ENCODE assay signal across 1 cellular context in the genomic region with DNA sequence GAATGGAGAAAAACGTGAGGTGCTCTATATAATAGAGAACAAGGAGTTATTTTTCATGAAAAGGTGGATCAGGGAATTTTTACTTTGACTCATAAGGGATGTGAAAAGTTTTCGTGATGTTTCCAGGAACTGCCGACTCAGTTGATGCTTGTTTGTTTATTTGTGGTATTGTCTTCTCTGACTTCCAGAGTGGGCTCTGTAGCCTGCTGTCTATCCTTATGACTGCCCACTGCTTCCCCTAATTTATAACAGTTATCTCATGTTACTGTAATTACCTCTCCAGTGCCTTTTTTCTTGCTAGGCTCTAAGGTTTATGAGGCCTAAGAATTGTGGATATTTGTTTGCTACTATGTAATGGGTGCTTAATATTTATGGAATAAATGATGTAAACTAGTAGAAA.
TF ChIP-seq lines count a peak whose summit lies in the region.

No MANE protein-coding gene starts in this region.

TF ChIP-seq in GM12878, 131 proteins besides CTCF, POLR2A, EP300 and RAD21:
- TF ChIP-seq ZNF207 (IDR thresholded peaks at IDR 0.05; ENCODE audit: borderline replicate concordance) (no peak), CEBPB (IDR thresholded peaks at IDR 0.05; ENCODE audit: borderline replicate concordance in 1 of 2, low read depth in 2 of 2, low read length in 2 of 2) (no peak), ASH2L (IDR thresholded peaks at IDR 0.05; ENCODE audit: borderline replicate concordance, low read depth) (no peak), EZH2 (IDR thresholded peaks at IDR 0.05; ENCODE audit: borderline replicate concordance, control insufficient read depth, low read depth, low read length) (no peak), SREBF1 (IDR thresholded peaks at IDR 0.05; ENCODE audit: low read length) (no peak), CBFB (IDR thresholded peaks at IDR 0.05; ENCODE audit: low read depth) (no peak), CREM (IDR thresholded peaks at IDR 0.05; ENCODE audit: low read depth) (no peak), SPI1 (IDR thresholded peaks at IDR 0.05; ENCODE audit: borderline replicate concordance, insufficient read depth, low read depth, low read length) (no peak), RELA (IDR thresholded peaks at IDR 0.05; ENCODE audit: borderline replicate concordance, partially characterized antibody) (no peak), NRF1 (conservative IDR thresholded peaks at IDR 0.05; ENCODE audit: low read depth, low read length) (no peak), ATF7 (IDR thresholded peaks at IDR 0.05; ENCODE audit: low read depth) (no peak)
- TF ChIP-seq, protein P1, sequence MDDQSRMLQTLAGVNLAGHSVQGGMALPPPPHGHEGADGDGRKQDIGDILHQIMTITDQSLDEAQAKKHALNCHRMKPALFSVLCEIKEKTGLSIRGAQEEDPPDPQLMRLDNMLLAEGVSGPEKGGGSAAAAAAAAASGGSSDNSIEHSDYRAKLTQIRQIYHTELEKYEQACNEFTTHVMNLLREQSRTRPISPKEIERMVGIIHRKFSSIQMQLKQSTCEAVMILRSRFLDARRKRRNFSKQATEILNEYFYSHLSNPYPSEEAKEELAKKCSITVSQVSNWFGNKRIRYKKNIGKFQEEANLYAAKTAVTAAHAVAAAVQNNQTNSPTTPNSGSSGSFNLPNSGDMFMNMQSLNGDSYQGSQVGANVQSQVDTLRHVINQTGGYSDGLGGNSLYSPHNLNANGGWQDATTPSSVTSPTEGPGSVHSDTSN (IDR thresholded peaks at IDR 0.05; ENCODE audit: insufficient replicate concordance, low read depth, low read length) = no peak
- TF ChIP-seq, protein P2, sequence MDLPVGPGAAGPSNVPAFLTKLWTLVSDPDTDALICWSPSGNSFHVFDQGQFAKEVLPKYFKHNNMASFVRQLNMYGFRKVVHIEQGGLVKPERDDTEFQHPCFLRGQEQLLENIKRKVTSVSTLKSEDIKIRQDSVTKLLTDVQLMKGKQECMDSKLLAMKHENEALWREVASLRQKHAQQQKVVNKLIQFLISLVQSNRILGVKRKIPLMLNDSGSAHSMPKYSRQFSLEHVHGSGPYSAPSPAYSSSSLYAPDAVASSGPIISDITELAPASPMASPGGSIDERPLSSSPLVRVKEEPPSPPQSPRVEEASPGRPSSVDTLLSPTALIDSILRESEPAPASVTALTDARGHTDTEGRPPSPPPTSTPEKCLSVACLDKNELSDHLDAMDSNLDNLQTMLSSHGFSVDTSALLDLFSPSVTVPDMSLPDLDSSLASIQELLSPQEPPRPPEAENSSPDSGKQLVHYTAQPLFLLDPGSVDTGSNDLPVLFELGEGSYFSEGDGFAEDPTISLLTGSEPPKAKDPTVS (IDR thresholded peaks at IDR 0.05; ENCODE audit: low read depth, low read length) = no peak
- TF ChIP-seq, protein P3, sequence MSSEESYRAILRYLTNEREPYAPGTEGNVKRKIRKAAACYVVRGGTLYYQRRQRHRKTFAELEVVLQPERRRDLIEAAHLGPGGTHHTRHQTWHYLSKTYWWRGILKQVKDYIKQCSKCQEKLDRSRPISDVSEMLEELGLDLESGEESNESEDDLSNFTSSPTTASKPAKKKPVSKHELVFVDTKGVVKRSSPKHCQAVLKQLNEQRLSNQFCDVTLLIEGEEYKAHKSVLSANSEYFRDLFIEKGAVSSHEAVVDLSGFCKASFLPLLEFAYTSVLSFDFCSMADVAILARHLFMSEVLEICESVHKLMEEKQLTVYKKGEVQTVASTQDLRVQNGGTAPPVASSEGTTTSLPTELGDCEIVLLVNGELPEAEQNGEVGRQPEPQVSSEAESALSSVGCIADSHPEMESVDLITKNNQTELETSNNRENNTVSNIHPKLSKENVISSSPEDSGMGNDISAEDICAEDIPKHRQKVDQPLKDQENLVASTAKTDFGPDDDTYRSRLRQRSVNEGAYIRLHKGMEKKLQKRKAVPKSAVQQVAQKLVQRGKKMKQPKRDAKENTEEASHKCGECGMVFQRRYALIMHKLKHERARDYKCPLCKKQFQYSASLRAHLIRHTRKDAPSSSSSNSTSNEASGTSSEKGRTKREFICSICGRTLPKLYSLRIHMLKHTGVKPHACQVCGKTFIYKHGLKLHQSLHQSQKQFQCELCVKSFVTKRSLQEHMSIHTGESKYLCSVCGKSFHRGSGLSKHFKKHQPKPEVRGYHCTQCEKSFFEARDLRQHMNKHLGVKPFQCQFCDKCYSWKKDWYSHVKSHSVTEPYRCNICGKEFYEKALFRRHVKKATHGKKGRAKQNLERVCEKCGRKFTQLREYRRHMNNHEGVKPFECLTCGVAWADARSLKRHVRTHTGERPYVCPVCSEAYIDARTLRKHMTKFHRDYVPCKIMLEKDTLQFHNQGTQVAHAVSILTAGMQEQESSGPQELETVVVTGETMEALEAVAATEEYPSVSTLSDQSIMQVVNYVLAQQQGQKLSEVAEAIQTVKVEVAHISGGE (CRISPR knock-in tag; IDR thresholded peaks at IDR 0.05) = no peak
- TF ChIP-seq, protein P4, sequence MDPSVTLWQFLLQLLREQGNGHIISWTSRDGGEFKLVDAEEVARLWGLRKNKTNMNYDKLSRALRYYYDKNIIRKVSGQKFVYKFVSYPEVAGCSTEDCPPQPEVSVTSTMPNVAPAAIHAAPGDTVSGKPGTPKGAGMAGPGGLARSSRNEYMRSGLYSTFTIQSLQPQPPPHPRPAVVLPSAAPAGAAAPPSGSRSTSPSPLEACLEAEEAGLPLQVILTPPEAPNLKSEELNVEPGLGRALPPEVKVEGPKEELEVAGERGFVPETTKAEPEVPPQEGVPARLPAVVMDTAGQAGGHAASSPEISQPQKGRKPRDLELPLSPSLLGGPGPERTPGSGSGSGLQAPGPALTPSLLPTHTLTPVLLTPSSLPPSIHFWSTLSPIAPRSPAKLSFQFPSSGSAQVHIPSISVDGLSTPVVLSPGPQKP (IDR thresholded peaks at IDR 0.05; ENCODE audit: low read depth, low read length) = no peak
